1 cellular context compared by ENCODE assay signal in the genomic region with DNA sequence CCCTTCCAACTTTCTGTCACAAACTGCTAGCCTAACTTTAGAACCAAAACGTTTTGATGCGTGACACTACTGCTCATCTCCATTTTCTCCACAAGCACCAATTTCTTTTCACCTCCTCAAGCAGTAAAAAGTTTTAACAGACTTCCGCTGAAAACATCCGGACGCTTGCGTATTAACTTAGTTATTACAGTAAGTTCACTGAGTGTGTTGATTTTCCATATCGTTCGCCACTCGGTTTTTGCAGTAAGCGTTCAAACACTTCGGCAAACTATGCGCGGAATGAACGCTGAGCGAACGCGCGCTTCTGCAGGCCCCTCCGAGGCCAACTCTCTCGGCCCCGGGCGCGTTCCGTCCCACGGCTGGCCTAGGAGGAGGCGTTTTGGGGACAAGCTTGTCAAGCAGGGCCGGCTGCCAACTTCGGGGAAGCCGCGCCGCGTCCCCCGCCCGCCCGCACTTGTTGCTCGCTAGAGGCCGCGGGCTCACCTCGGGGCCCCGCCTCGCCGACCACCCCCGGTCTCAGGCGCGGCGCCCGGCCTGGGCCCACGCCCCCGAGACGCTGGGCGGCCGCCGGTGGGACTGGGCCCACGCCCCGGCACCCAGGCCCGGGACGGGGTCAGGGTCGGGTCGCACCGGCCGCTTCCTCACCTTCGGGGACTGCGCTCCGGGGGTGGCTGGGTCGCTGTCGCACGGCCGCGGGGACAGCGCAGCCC.
A peak's percentile ranks its signal among the peaks of the same experiment; 100 is the strongest.
TF ChIP-seq lines count a peak whose summit lies in the region.

No MANE protein-coding gene starts in this region.

TF ChIP-seq in HepG2, 621 proteins besides CTCF, POLR2A, EP300 and RAD21 (continued from another document and continues in another):
- TF ChIP-seq, protein P1, sequence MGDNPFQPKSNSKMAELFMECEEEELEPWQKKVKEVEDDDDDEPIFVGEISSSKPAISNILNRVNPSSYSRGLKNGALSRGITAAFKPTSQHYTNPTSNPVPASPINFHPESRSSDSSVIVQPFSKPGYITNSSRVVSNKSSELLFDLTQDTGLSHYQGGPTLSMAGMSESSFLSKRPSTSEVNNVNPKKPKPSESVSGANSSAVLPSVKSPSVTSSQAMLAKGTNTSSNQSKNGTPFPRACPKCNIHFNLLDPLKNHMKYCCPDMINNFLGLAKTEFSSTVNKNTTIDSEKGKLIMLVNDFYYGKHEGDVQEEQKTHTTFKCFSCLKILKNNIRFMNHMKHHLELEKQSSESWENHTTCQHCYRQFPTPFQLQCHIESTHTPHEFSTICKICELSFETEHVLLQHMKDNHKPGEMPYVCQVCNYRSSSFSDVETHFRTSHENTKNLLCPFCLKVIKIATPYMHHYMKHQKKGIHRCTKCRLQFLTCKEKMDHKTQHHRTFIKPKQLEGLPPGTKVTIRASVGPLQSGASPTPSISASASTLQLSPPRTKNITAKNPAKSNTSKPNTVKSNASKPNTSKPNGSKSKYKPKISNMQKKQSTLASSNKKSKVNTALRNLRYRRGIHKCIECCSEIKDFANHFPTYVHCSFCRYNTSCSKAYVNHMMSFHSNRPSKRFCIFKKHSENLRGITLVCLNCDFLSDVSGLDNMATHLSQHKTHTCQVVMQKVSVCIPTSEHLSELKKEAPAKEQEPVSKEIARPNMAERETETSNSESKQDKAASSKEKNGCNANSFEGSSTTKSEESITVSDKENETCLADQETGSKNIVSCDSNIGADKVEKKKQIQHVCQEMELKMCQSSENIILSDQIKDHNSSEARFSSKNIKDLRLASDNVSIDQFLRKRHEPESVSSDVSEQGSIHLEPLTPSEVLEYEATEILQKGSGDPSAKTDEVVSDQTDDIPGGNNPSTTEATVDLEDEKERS (CRISPR knock-in tag; IDR thresholded peaks at IDR 0.05), result no peak
- TF ChIP-seq NFE2L1 (CRISPR knock-in tag; IDR thresholded peaks at IDR 0.05; ENCODE audit: borderline replicate concordance) (no peak), CHD2 (IDR thresholded peaks at IDR 0.05; ENCODE audit: low read depth, low read length) (no peak), TEAD2 (CRISPR knock-in tag; IDR thresholded peaks at IDR 0.05) (no peak), MIXL1 (CRISPR knock-in tag; IDR thresholded peaks at IDR 0.05) (no peak), THAP11 (CRISPR knock-in tag; IDR thresholded peaks at IDR 0.05) (no peak), NFE2 (CRISPR knock-in tag; IDR thresholded peaks at IDR 0.05) (no peak), IRX3 (CRISPR knock-in tag; IDR thresholded peaks at IDR 0.05; ENCODE audit: borderline replicate concordance, low read depth) (no peak), ZSCAN29 (CRISPR knock-in tag; conservative IDR thresholded peaks at IDR 0.05) (no peak), RXRB (CRISPR knock-in tag; IDR thresholded peaks at IDR 0.05; ENCODE audit: borderline replicate concordance) (no peak), PHF20 (CRISPR knock-in tag; IDR thresholded peaks at IDR 0.05) (no peak), CENPX (CRISPR knock-in tag; IDR thresholded peaks at IDR 0.05) (no peak), ZNF629 (CRISPR knock-in tag; conservative IDR thresholded peaks at IDR 0.05) (no peak), KDM1A (CRISPR knock-in tag; IDR thresholded peaks at IDR 0.05) (no peak), PHB2 (IDR thresholded peaks at IDR 0.05; ENCODE audit: partially characterized antibody) (no peak), ZFP41 (CRISPR knock-in tag; IDR thresholded peaks at IDR 0.05; ENCODE audit: borderline replicate concordance) (no peak), WIZ (CRISPR knock-in tag; IDR thresholded peaks at IDR 0.05) (0 out of 2 replicates have a peak, but pooled peaks have one; percentile 40), MAFK (conservative IDR thresholded peaks at IDR 0.05 in 1 of 2, IDR thresholded peaks at IDR 0.05 in 1 of 2; ENCODE audit: low read length in 2 of 2) (no peak), ZBTB21 (CRISPR knock-in tag; IDR thresholded peaks at IDR 0.05) (no peak), ZFP90 (CRISPR knock-in tag; IDR thresholded peaks at IDR 0.05; ENCODE audit: borderline replicate concordance) (no peak; the same call in 1 of the 2 replicates), MED1 (CRISPR knock-in tag; IDR thresholded peaks at IDR 0.05) (no peak; the same call in 1 of the 2 replicates), SMAD1 (CRISPR knock-in tag; IDR thresholded peaks at IDR 0.05; ENCODE audit: borderline replicate concordance, low read depth) (no peak), ADNP (CRISPR knock-in tag; IDR thresholded peaks at IDR 0.05) (no peak), SMC3 (IDR thresholded peaks at IDR 0.05; ENCODE audit: low read length) (no peak), TAF15 (IDR thresholded peaks at IDR 0.05; ENCODE audit: low read depth, low read length, poor library complexity, severe bottlenecking) (no peak), CEBPB (IDR thresholded peaks at IDR 0.05; ENCODE audit: borderline replicate concordance, low read depth, low read length) (no peak), REXO4 (CRISPR knock-in tag; IDR thresholded peaks at IDR 0.05; ENCODE audit: borderline replicate concordance) (no peak), MIER3 (CRISPR knock-in tag; IDR thresholded peaks at IDR 0.05; ENCODE audit: borderline replicate concordance) (no peak), ZNF143 (CRISPR knock-in tag; IDR thresholded peaks at IDR 0.05) (no peak), JDP2 (CRISPR knock-in tag; IDR thresholded peaks at IDR 0.05; ENCODE audit: borderline replicate concordance) (no peak), KDM4B (CRISPR knock-in tag; IDR thresholded peaks at IDR 0.05) (no peak), ZNF557 (CRISPR knock-in tag; IDR thresholded peaks at IDR 0.05) (0 out of 2 replicates have a peak, but pooled peaks have one; percentile 56), ZNF839 (CRISPR knock-in tag; IDR thresholded peaks at IDR 0.05; ENCODE audit: borderline replicate concordance) (0 out of 2 replicates have a peak, but pooled peaks have one; percentile 6), ATAD3A (CRISPR knock-in tag; IDR thresholded peaks at IDR 0.05) (no peak), RELA (CRISPR knock-in tag; IDR thresholded peaks at IDR 0.05) (no peak), ZNF20 (CRISPR knock-in tag; IDR thresholded peaks at IDR 0.05) (no peak), ZNF891 (CRISPR knock-in tag; IDR thresholded peaks at IDR 0.05) (no peak), HMGA1 (CRISPR knock-in tag; conservative IDR thresholded peaks at IDR 0.05) (no peak), U2AF1 (optimal IDR thresholded peaks at IDR 0.05; ENCODE audit: low read depth, low read length) (no peak)
- TF ChIP-seq, protein P2, sequence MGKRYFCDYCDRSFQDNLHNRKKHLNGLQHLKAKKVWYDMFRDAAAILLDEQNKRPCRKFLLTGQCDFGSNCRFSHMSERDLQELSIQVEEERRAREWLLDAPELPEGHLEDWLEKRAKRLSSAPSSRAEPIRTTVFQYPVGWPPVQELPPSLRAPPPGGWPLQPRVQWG (CRISPR knock-in tag; IDR thresholded peaks at IDR 0.05; ENCODE audit: borderline replicate concordance, low read depth), result no peak
- TF ChIP-seq, protein P3, sequence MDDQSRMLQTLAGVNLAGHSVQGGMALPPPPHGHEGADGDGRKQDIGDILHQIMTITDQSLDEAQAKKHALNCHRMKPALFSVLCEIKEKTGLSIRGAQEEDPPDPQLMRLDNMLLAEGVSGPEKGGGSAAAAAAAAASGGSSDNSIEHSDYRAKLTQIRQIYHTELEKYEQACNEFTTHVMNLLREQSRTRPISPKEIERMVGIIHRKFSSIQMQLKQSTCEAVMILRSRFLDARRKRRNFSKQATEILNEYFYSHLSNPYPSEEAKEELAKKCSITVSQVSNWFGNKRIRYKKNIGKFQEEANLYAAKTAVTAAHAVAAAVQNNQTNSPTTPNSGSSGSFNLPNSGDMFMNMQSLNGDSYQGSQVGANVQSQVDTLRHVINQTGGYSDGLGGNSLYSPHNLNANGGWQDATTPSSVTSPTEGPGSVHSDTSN (CRISPR knock-in tag; IDR thresholded peaks at IDR 0.05; ENCODE audit: borderline replicate concordance), result no peak
- TF ChIP-seq, protein P4, sequence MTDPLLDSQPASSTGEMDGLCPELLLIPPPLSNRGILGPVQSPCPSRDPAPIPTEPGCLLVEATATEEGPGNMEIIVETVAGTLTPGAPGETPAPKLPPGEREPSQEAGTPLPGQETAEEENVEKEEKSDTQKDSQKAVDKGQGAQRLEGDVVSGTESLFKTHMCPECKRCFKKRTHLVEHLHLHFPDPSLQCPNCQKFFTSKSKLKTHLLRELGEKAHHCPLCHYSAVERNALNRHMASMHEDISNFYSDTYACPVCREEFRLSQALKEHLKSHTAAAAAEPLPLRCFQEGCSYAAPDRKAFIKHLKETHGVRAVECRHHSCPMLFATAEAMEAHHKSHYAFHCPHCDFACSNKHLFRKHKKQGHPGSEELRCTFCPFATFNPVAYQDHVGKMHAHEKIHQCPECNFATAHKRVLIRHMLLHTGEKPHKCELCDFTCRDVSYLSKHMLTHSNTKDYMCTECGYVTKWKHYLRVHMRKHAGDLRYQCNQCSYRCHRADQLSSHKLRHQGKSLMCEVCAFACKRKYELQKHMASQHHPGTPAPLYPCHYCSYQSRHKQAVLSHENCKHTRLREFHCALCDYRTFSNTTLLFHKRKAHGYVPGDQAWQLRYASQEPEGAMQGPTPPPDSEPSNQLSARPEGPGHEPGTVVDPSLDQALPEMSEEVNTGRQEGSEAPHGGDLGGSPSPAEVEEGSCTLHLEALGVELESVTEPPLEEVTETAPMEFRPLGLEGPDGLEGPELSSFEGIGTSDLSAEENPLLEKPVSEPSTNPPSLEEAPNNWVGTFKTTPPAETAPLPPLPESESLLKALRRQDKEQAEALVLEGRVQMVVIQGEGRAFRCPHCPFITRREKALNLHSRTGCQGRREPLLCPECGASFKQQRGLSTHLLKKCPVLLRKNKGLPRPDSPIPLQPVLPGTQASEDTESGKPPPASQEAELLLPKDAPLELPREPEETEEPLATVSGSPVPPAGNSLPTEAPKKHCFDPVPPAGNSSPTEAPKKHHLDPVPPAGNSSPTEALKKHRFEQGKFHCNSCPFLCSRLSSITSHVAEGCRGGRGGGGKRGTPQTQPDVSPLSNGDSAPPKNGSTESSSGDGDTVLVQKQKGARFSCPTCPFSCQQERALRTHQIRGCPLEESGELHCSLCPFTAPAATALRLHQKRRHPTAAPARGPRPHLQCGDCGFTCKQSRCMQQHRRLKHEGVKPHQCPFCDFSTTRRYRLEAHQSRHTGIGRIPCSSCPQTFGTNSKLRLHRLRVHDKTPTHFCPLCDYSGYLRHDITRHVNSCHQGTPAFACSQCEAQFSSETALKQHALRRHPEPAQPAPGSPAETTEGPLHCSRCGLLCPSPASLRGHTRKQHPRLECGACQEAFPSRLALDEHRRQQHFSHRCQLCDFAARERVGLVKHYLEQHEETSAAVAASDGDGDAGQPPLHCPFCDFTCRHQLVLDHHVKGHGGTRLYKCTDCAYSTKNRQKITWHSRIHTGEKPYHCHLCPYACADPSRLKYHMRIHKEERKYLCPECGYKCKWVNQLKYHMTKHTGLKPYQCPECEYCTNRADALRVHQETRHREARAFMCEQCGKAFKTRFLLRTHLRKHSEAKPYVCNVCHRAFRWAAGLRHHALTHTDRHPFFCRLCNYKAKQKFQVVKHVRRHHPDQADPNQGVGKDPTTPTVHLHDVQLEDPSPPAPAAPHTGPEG (CRISPR knock-in tag; IDR thresholded peaks at IDR 0.05), result no peak; the same call in 1 of the 2 replicates
- TF ChIP-seq, protein P5, sequence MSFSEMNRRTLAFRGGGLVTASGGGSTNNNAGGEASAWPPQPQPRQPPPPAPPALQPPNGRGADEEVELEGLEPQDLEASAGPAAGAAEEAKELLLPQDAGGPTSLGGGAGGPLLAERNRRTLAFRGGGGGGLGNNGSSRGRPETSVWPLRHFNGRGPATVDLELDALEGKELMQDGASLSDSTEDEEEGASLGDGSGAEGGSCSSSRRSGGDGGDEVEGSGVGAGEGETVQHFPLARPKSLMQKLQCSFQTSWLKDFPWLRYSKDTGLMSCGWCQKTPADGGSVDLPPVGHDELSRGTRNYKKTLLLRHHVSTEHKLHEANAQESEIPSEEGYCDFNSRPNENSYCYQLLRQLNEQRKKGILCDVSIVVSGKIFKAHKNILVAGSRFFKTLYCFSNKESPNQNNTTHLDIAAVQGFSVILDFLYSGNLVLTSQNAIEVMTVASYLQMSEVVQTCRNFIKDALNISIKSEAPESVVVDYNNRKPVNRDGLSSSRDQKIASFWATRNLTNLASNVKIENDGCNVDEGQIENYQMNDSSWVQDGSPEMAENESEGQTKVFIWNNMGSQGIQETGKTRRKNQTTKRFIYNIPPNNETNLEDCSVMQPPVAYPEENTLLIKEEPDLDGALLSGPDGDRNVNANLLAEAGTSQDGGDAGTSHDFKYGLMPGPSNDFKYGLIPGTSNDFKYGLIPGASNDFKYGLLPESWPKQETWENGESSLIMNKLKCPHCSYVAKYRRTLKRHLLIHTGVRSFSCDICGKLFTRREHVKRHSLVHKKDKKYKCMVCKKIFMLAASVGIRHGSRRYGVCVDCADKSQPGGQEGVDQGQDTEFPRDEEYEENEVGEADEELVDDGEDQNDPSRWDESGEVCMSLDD (CRISPR knock-in tag; IDR thresholded peaks at IDR 0.05; ENCODE audit: borderline replicate concordance), result no peak
- TF ChIP-seq, protein P6, sequence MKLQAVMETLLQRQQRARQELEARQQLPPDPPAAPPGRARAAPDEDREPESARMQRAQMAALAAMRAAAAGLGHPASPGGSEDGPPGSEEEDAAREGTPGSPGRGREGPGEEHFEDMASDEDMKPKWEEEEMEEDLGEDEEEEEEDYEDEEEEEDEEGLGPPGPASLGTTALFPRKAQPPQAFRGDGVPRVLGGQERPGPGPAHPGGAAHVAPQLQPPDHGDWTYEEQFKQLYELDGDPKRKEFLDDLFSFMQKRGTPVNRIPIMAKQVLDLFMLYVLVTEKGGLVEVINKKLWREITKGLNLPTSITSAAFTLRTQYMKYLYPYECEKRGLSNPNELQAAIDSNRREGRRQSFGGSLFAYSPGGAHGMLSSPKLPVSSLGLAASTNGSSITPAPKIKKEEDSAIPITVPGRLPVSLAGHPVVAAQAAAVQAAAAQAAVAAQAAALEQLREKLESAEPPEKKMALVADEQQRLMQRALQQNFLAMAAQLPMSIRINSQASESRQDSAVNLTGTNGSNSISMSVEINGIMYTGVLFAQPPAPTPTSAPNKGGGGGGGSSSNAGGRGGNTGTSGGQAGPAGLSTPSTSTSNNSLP (IDR thresholded peaks at IDR 0.05; ENCODE audit: low read depth, low read length), result no peak
- TF ChIP-seq, protein P7, sequence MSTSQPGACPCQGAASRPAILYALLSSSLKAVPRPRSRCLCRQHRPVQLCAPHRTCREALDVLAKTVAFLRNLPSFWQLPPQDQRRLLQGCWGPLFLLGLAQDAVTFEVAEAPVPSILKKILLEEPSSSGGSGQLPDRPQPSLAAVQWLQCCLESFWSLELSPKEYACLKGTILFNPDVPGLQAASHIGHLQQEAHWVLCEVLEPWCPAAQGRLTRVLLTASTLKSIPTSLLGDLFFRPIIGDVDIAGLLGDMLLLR (CRISPR knock-in tag; IDR thresholded peaks at IDR 0.05), result no peak
- TF ChIP-seq, protein P8, sequence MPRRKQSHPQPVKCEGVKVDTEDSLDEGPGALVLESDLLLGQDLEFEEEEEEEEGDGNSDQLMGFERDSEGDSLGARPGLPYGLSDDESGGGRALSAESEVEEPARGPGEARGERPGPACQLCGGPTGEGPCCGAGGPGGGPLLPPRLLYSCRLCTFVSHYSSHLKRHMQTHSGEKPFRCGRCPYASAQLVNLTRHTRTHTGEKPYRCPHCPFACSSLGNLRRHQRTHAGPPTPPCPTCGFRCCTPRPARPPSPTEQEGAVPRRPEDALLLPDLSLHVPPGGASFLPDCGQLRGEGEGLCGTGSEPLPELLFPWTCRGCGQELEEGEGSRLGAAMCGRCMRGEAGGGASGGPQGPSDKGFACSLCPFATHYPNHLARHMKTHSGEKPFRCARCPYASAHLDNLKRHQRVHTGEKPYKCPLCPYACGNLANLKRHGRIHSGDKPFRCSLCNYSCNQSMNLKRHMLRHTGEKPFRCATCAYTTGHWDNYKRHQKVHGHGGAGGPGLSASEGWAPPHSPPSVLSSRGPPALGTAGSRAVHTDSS (CRISPR knock-in tag; conservative IDR thresholded peaks at IDR 0.05), result no peak
